17 cellular contexts compared by ENCODE assay signal in the genomic region with DNA sequence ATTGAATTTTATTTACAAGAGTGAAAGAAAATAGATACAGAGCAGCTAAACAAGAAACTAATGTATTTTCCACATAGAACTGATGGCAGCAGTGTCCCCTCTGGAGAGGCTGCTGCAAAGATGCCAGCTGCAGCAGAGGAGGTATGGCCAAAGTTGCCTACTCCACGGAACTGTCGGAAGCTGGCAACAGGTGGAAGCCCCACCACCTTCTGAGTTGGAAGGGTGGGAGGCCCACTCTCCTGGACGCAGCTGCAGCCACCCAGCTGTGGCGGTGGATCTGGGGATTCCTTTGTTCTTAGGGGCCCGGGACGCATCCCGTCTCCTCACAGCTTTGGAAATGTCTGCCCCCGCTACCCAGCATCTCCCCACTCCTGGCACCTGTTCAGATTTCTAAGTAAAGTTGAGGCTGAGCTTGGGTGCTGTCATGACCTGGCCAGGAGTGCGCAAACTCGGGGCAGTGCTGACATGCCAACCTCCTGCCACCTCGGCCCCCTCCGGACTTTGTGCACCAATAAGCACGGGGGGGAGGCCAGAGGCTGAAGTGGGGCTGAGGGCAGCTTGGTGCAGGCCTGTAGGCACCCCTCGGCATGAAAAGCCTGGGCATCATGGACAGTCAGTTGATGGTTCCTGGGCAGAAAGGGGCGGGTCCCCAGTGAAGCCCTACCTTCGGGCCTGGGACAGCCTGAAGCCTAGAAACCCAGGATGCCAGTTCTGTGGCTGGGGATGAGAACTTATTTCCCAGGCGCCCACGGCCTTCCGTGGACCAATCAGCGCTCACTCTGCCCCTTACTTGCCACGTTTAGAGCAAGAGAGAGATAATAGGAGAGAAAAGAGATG.
DNase-seq lines count a peak whose midpoint lies in the region; ATAC-seq, FAIRE-seq and TF ChIP-seq lines count a peak whose summit lies in the region.
"Had no signal": no experiment of that assay in that cellular context is flagged by ENCODE, and none has a peak within 500 bp of the region (broad histone marks: within the 10 kb centered on the region; RNA-seq: fewer than 3 reads in every experiment).

No MANE protein-coding gene starts in this region.

- H2BK15ac ChIP-seq in neuronal stem cell (ENCODE audit: low read length), result no peak overlapping the region

- WGBS in right cardiac atrium, result 89% methylated on average over 21 of the region's 21 CpGs
- 69 to 87% methylated on average over 21 of the region's 21 CpGs for WGBS in pancreas, 2 donors
- no CpG with 5 or more reads among the region's 21 CpGs for WGBS in neuronal stem cell (ENCODE audit: extremely low coverage in 2 of 2, insufficient read length in 2 of 2, insufficient replicate concordance in 1 of 2), 2 donors

- H3K9me3 ChIP-seq in right cardiac atrium (ENCODE audit: control insufficient read depth, low read length) (no peaks in the 10 kb centered on the region), kidney (ENCODE audit: control insufficient read depth in 1 of 2, low read length in 2 of 2) (peaks cover 0 to 3% of the 10 kb centered on the region in 2 donors), pancreas (no peaks in the 10 kb centered on the region), upper lobe of right lung (no peaks in the 10 kb centered on the region), neuronal stem cell (replicated peaks in 1 of 2; ENCODE audit: control insufficient read depth in 2 of 2, insufficient read depth in 1 of 2, low read depth in 1 of 2, low read length in 2 of 2) (peaks cover 0 to 6% of the 10 kb centered on the region in 2 donors)

- no peak overlapping the region for H4K8ac ChIP-seq in neuronal stem cell (ENCODE audit: low read depth, low read length)

- no peak overlapping the region for H2BK12ac ChIP-seq in neuronal stem cell (ENCODE audit: low read length)

- no peak overlapping the region for H2BK5ac ChIP-seq in neuronal stem cell (ENCODE audit: low read length)

- H2BK120ac ChIP-seq in neuronal stem cell (ENCODE audit: low read depth, low read length), result no peak overlapping the region

- no peak overlapping the region for H2AFZ ChIP-seq in neuronal stem cell (ENCODE audit: low read length)
- H2AFZ ChIP-seq: GM23338 had no signal

- no peak overlapping the region for H3K18ac ChIP-seq in neuronal stem cell (ENCODE audit: low read length)

- TF ChIP-seq CTCF in kidney (IDR thresholded peaks at IDR 0.05; ENCODE audit: borderline replicate concordance, extremely low read depth, insufficient read depth) (no peak), pancreas (IDR thresholded peaks at IDR 0.05) (no peak), upper lobe of right lung (IDR thresholded peaks at IDR 0.05) (no peak)

- no peak overlapping the region for H3K27ac ChIP-seq in right cardiac atrium (ENCODE audit: low read length)
- H3K27ac ChIP-seq in kidney (ENCODE audit: low read depth in 2 of 2, low read length in 2 of 2), result no peak overlapping the region
- no peak overlapping the region for H3K27ac ChIP-seq in pancreas
- no peak overlapping the region for H3K27ac ChIP-seq in upper lobe of right lung
- H3K27ac ChIP-seq in neuronal stem cell (replicated peaks; ENCODE audit: low read length), result no peak overlapping the region
- H3K27ac ChIP-seq: BLaER1 had no signal

- H4K91ac ChIP-seq in neuronal stem cell (ENCODE audit: low read depth, low read length, poor library complexity), result no peak overlapping the region

- intact Hi-C loops in right cardiac atrium (cut with DNase I) (no loop called here), Right ventricle myocardium superior (cut with DNase I) (no loop called here), kidney (cut with DNase I) (no loop called here), pancreas (cut with DNase I) (no loop called here), upper lobe of right lung (cut with DNase I) (no loop called here)

- no peak overlapping the region for H2AK5ac ChIP-seq in neuronal stem cell (ENCODE audit: low read depth, low read length)

- H3K9ac ChIP-seq in kidney (ENCODE audit: low read length in 2 of 2), result no peak overlapping the region
- no peak overlapping the region for H3K9ac ChIP-seq in neuronal stem cell (ENCODE audit: low read depth, low read length, poor library complexity)
- H3K9ac ChIP-seq: BLaER1 had no signal

- FAIRE-seq in kidney (lab: Jason Lieb, UNC), result no peak
- FAIRE-seq in pancreas (lab: Jason Lieb, UNC), result no peak
- FAIRE-seq: GM12878, GM18507 had no signal

- H3K14ac ChIP-seq in neuronal stem cell (ENCODE audit: low read length), result no peak overlapping the region

- H3K4me3 ChIP-seq in right cardiac atrium (ENCODE audit: low read length) (no peak overlapping the region), kidney (ENCODE audit: low read length in 2 of 2) (no peak overlapping the region), pancreas (no peak overlapping the region), upper lobe of right lung (no peak overlapping the region), neuronal stem cell (ENCODE audit: low read length in 2 of 2) (peak overlapping the region in 1 of 2 donors; percentile 50)
- H3K4me3 ChIP-seq: BLaER1, GM12878, GM23338 had no signal

- DNase-seq in right cardiac atrium (peak in 2 of 3 donors; percentile 15 to 36), Right ventricle myocardium superior (no peak), kidney (peak; percentile 55), pancreas (peak in 4 of 6 donors; percentile 4 to 51 (median 26)), upper lobe of right lung (peak; percentile 40), NCI-H345 treated with DMSO at 0.1 percent for 48 hours (lab: John Stamatoyannopoulos, UW; ENCODE audit: unreplicated experiment) (no peak), GM03348 (ENCODE audit: low spot score) (no peak), neuronal stem cell (ENCODE audit: low spot score) (no peak)
- DNase-seq: 8988T; AML-193; CD4-positive, CD25-positive, alpha-beta regulatory T cell; DMS53; H7 had no signal

- H3K4me1 ChIP-seq in right cardiac atrium (ENCODE audit: control insufficient read depth, insufficient read depth, low read length), result no peaks in the 10 kb centered on the region
- no peaks in the 10 kb centered on the region for H3K4me1 ChIP-seq in kidney (ENCODE audit: control insufficient read depth in 1 of 2, insufficient read depth in 1 of 2, low read depth in 1 of 2, low read length in 2 of 2)
- H3K4me1 ChIP-seq in pancreas, result no peaks in the 10 kb centered on the region
- no peaks in the 10 kb centered on the region for H3K4me1 ChIP-seq in upper lobe of right lung
- no peaks in the 10 kb centered on the region for H3K4me1 ChIP-seq in neuronal stem cell (ENCODE audit: control insufficient read depth in 2 of 2, insufficient read depth in 1 of 2, low read depth in 1 of 2, low read length in 2 of 2)
- H3K4me1 ChIP-seq: BLaER1 had no signal

- H3K4me2 ChIP-seq in neuronal stem cell (ENCODE audit: insufficient read depth, low read length, poor library complexity, severe bottlenecking), result no peak overlapping the region
- H3K4me2 ChIP-seq: BLaER1, GM23338 had no signal

- no peak overlapping the region for H3K4ac ChIP-seq in neuronal stem cell (ENCODE audit: low read length)

- no peak for ATAC-seq in right cardiac atrium
- ATAC-seq in Right ventricle myocardium superior (ENCODE audit: poor library complexity), result no peak
- no peak for ATAC-seq in pancreas
- ATAC-seq in upper lobe of right lung, result peak; percentile 44
- ATAC-seq: GM12878, GM23338 had no signal

- H3K79me1 ChIP-seq in neuronal stem cell (ENCODE audit: low read depth, low read length), result no peaks in the 10 kb centered on the region

- H3K36me3 ChIP-seq in kidney (ENCODE audit: control insufficient read depth in 1 of 2, insufficient read depth in 2 of 2, low read length in 2 of 2) (no peaks in the 10 kb centered on the region), pancreas (no peaks in the 10 kb centered on the region), upper lobe of right lung (no peaks in the 10 kb centered on the region), neuronal stem cell (replicated peaks in 1 of 2; ENCODE audit: control insufficient read depth in 2 of 2, insufficient read depth in 2 of 2, low read length in 2 of 2) (no peaks in the 10 kb centered on the region)
- H3K36me3 ChIP-seq: BLaER1 had no signal

- H3K23ac ChIP-seq in neuronal stem cell (ENCODE audit: low read depth, low read length, poor library complexity), result no peak overlapping the region

- H3K27me3 ChIP-seq in right cardiac atrium (ENCODE audit: control insufficient read depth, insufficient read depth) (no peaks in the 10 kb centered on the region), pancreas (no peaks in the 10 kb centered on the region), upper lobe of right lung (no peaks in the 10 kb centered on the region), neuronal stem cell (ENCODE audit: control insufficient read depth in 3 of 3, insufficient read depth in 3 of 3, low read depth in 1 of 3, low read length in 3 of 3) (no peaks in the 10 kb centered on the region)
- H3K27me3 ChIP-seq: BLaER1 had no signal

Comparison
In these comparisons a context has a peak if more than half of its experiments do, and no peak if none do; other contexts are left out.
1. DNase-seq: peak in right cardiac atrium (2 of 3), kidney (single experiment), pancreas (4 of 6) and upper lobe of right lung (single experiment); none in Right ventricle myocardium superior (single experiment), NCI-H345 treated with DMSO at 0.1 percent for 48 hours (single experiment), GM03348 (single experiment) and neuronal stem cell (single experiment).